ENCODE assay signal across 9 cellular contexts in genomic region chr5:32531885-32532520, GRCh38. TPM values are rescaled to one million over a fixed set of nuclear protein-coding genes. Genes with fewer than 3 reads are reported as not detected.
DNase-seq lines count a peak whose midpoint lies in the region; ATAC-seq, FAIRE-seq and TF ChIP-seq lines count a peak whose summit lies in the region.
"Had no signal": no experiment of that assay in that cellular context is flagged by ENCODE, and none has a peak within 500 bp of the region (broad histone marks: within the 10 kb centered on the region; RNA-seq: fewer than 3 reads in every experiment).

No MANE protein-coding gene starts in this region.

- peak overlapping the region; percentile 98 for H3K27ac Mint-ChIP-seq in activated naive CD4-positive, alpha-beta T cell treated with anti-CD3 and anti-CD28 coated beads for 36 hours

- FAIRE-seq in A549 (lab: Jason Lieb, UNC) (no peak), GM18507 (lab: Jason Lieb, UNC) (peak; percentile 56)
- FAIRE-seq: islet of Langerhans had no signal

- H3K27me3 ChIP-seq in left lung (no peaks in the 10 kb centered on the region), tibial artery (no peaks in the 10 kb centered on the region)

- no peaks in the 10 kb centered on the region for H3K9me3 Mint-ChIP-seq in activated naive CD4-positive, alpha-beta T cell treated with anti-CD3 and anti-CD28 coated beads for 36 hours

- TF ChIP-seq CTCF in A549 (IDR thresholded peaks at IDR 0.05) (no peak), left lung (IDR thresholded peaks at IDR 0.05) (no peak), tibial artery (IDR thresholded peaks at IDR 0.05) (no peak)

- TF ChIP-seq POLR2A in A549 (IDR thresholded peaks at IDR 0.05; ENCODE audit: low read length): no peak

- H3K4me1 Mint-ChIP-seq in activated naive CD4-positive, alpha-beta T cell treated with anti-CD3 and anti-CD28 coated beads for 36 hours (ENCODE audit: low read depth): peaks cover 41% of the 10 kb centered on the region

- H3K9me3 ChIP-seq in A549 (no peaks in the 10 kb centered on the region), left lung (no peaks in the 10 kb centered on the region), tibial artery (no peaks in the 10 kb centered on the region)

- CTCF ChIA-PET in A549 (lab: Yijun Ruan, JAX): interaction anchor here (1.6 to 2.8 kb wide), 2 partner anchors 13 to 42 kb away, joined by 6 to 11 read pairs; no protein-coding TSS in a partner anchor
- CTCF ChIA-PET in activated naive CD4-positive, alpha-beta T cell treated with anti-CD3 and anti-CD28 coated beads for 36 hours (lab: Charles Lee): interaction anchor here (0.8 to 2.7 kb wide), 5 partner anchors 9 to 58 kb away, joined by 3 to 12 read pairs (median 4); no protein-coding TSS in a partner anchor

- intact Hi-C loops in activated naive CD4-positive, alpha-beta T cell treated with anti-CD3 and anti-CD28 coated beads for 36 hours (cut with micrococcal nuclease): loop anchor here (1.0 to 5.0 kb wide), 9 partner anchors 10 to 357 kb away; partner anchors contain the start of gene GOLPH3
- intact Hi-C loops in left lung (cut with DNase I): no loop called here
- intact Hi-C loops in tibial artery (cut with DNase I; ENCODE audit: low total_unique reads): no loop called here

- DNase-seq in A549 (ENCODE audit: low read depth in 1 of 2, low spot score in 1 of 2) (peak; percentile 74 to 75), GM18507 (ENCODE audit: extremely low spot score, insufficient read length, low read depth) (no peak), NCI-H748 (lab: John Stamatoyannopoulos, UW; ENCODE audit: unreplicated experiment) (peak; percentile 97), left lung (no peak), tibial artery (no peak), 8988T (no peak)
- DNase-seq in activated naive CD4-positive, alpha-beta T cell treated with anti-CD3 and anti-CD28 coated beads for 36 hours: peak; percentile 78

- H3K4me3 Mint-ChIP-seq in activated naive CD4-positive, alpha-beta T cell treated with anti-CD3 and anti-CD28 coated beads for 36 hours: peak overlapping the region; percentile 83

- H3K4me2 ChIP-seq in A549: peak overlapping the region; percentile 88

- H3K36me3 ChIP-seq in left lung (no peaks in the 10 kb centered on the region), tibial artery (no peaks in the 10 kb centered on the region)

- WGBS in A549 (ENCODE audit: missing lambda C conversion rate): 5% methylated on average over 8 of the region's 8 CpGs

- no peaks in the 10 kb centered on the region for H3K27me3 Mint-ChIP-seq in activated naive CD4-positive, alpha-beta T cell treated with anti-CD3 and anti-CD28 coated beads for 36 hours (ENCODE audit: low read depth)

- H3K27ac ChIP-seq in A549 (peak overlapping the region; percentile 86), left lung (no peak overlapping the region), tibial artery (peak overlapping the region; percentile 17 to 33)

- TF ChIP-seq EP300 in A549 (IDR thresholded peaks at IDR 0.05): no peak

- POLR2A ChIA-PET in A549 (lab: Yijun Ruan, JAX): interaction anchor here (0.6 to 1.6 kb wide), 6 partner anchors 11 to 267 kb away, joined by 3 to 7 read pairs (median 5); partner anchors contain the start of genes SUB1 and ZFR

- peaks cover 4% of the 10 kb centered on the region for H3K36me3 Mint-ChIP-seq in activated naive CD4-positive, alpha-beta T cell treated with anti-CD3 and anti-CD28 coated beads for 36 hours (ENCODE audit: low read depth)

- H3K4me3 ChIP-seq in A549 (peak overlapping the region; percentile 45), left lung (no peak overlapping the region), tibial artery (no peak overlapping the region)

- TF ChIP-seq RAD21 in A549 (conservative IDR thresholded peaks at IDR 0.05 in 1 of 2, IDR thresholded peaks at IDR 0.05 in 1 of 2): no peak

- H3K4me1 ChIP-seq in A549: peaks cover 21% of the 10 kb centered on the region
- H3K4me1 ChIP-seq in left lung: peaks cover 0 to 10% of the 10 kb centered on the region in 2 donors
- H3K4me1 ChIP-seq in tibial artery: peaks cover 0 to 30% (median 6%) of the 10 kb centered on the region in 4 donors

- peak; percentile 97 to 99 for ATAC-seq in A549
- ATAC-seq in HG02973 (IDR thresholded peaks at IDR 0.05; ENCODE audit: unreplicated experiment): peak; percentile 62
- peak; percentile 49 for ATAC-seq in left lung

TF ChIP-seq in A549, 52 proteins besides CTCF, POLR2A, EP300 and RAD21:
- no peak for TF ChIP-seq RNF2 (IDR thresholded peaks at IDR 0.05; ENCODE audit: borderline replicate concordance, low read depth)
- 0 out of 3 replicates have a peak, but pooled peaks have one; percentile 32 for TF ChIP-seq BCL3 (IDR thresholded peaks at IDR 0.05)
- TF ChIP-seq KDM5A (IDR thresholded peaks at IDR 0.05): no peak
- TF ChIP-seq, protein P1, sequence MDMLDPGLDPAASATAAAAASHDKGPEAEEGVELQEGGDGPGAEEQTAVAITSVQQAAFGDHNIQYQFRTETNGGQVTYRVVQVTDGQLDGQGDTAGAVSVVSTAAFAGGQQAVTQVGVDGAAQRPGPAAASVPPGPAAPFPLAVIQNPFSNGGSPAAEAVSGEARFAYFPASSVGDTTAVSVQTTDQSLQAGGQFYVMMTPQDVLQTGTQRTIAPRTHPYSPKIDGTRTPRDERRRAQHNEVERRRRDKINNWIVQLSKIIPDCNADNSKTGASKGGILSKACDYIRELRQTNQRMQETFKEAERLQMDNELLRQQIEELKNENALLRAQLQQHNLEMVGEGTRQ (IDR thresholded peaks at IDR 0.05): peak; percentile 53; the same call in 1 of the 2 replicates
- TF ChIP-seq, protein P2, sequence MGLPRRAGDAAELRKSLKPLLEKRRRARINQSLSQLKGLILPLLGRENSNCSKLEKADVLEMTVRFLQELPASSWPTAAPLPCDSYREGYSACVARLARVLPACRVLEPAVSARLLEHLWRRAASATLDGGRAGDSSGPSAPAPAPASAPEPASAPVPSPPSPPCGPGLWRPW (IDR thresholded peaks at IDR 0.05): 0 out of 2 replicates have a peak, but pooled peaks have one; percentile 7
- no peak for TF ChIP-seq EHF (CRISPR knock-in tag; IDR thresholded peaks at IDR 0.05)
- TF ChIP-seq FOXS1 (CRISPR knock-in tag; IDR thresholded peaks at IDR 0.05): no peak
- TF ChIP-seq MYC (IDR thresholded peaks at IDR 0.05; ENCODE audit: borderline replicate concordance, low read length): no peak
- no peak for TF ChIP-seq TFCP2L1 (CRISPR knock-in tag; IDR thresholded peaks at IDR 0.05)
- TF ChIP-seq HEYL (CRISPR knock-in tag; IDR thresholded peaks at IDR 0.05): no peak
- 0 out of 4 replicates have a peak, but pooled peaks of 1 of the 2 experiments have one; percentile 1 for TF ChIP-seq CEBPB (IDR thresholded peaks at IDR 0.05)
- no peak for TF ChIP-seq SMC3 (IDR thresholded peaks at IDR 0.05)
- TF ChIP-seq, protein P3, sequence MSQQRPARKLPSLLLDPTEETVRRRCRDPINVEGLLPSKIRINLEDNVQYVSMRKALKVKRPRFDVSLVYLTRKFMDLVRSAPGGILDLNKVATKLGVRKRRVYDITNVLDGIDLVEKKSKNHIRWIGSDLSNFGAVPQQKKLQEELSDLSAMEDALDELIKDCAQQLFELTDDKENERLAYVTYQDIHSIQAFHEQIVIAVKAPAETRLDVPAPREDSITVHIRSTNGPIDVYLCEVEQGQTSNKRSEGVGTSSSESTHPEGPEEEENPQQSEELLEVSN (IDR thresholded peaks at IDR 0.05; ENCODE audit: borderline replicate concordance, low read depth): no peak
- TF ChIP-seq PBX3 (IDR thresholded peaks at IDR 0.05): no peak
- no peak for TF ChIP-seq CHD4 (IDR thresholded peaks at IDR 0.05; ENCODE audit: borderline replicate concordance)
- no peak for TF ChIP-seq BHLHE40 (IDR thresholded peaks at IDR 0.05; ENCODE audit: low read depth, low read length)
- no peak for TF ChIP-seq NR3C1 (IDR thresholded peaks at IDR 0.05)
- no peak for TF ChIP-seq FOSL2 (IDR thresholded peaks at IDR 0.05)
- TF ChIP-seq FOSL2 (CRISPR knock-in tag; IDR thresholded peaks at IDR 0.05): peak; percentile 52; the same call in 1 of the 2 replicates

RNA-seq across cellular contexts. Expression of gene SUB1, which starts 53.4 kb away (rescaled TPM):
- polyA plus RNA-seq in A549 (2011; rRNA removed): 179 and 450 TPM in 2 replicates
- 41.4 and 61.8 TPM in 2 replicates for polyA plus RNA-seq in A549 (2012; cell fraction: cytosol; rRNA removed)
- 12.9 and 27.8 TPM in 2 replicates for polyA plus RNA-seq in A549 (2012; cell fraction: nucleus; rRNA removed)
- polyA plus RNA-seq in A549 (2017; fragmentation: RNase III; extraction: RNeasy Plus Mini Kit Qiagen cat#74134 plus additional on column Dnase treatment): 190 to 208 TPM (median 197 TPM) in 3 replicates
- 15.5 and 17.4 TPM in 2 replicates for polyA minus RNA-seq in A549 (2011; rRNA and poly(A)+ RNA removed)
- 100 to 1,000 TPM; 397 to 400 TPM for total RNA-seq in activated naive CD4-positive, alpha-beta T cell treated with anti-CD3 and anti-CD28 coated beads for 36 hours
- total RNA-seq in left lung: 100 to 1,000 TPM; 166 to 177 TPM

Comparison
In these comparisons a context has a peak if more than half of its experiments do, and no peak if none do; other contexts are left out.
1. DNase-seq: peak in A549 (2 of 2), NCI-H748 (single experiment) and activated naive CD4-positive, alpha-beta T cell treated with anti-CD3 and anti-CD28 coated beads for 36 hours (single experiment); none in GM18507 (single experiment), left lung (0 of 2), tibial artery (0 of 2) and 8988T (single experiment).
2. H3K27ac ChIP-seq: peak in A549 (2 of 2) and tibial artery (2 of 2); none in left lung (0 of 2).
3. Peak in every context shown above with its lines, with median percentiles within 50 percentile points of each other: ATAC-seq.